In genomic region chr5:89471556-89471955, GRCh38 we compare ENCODE assay signal across 14 cellular contexts.
"Had no signal": no experiment of that assay in that cellular context is flagged by ENCODE, and none has a peak within 500 bp of the region (broad histone marks: within the 10 kb centered on the region; RNA-seq: fewer than 3 reads in every experiment).

No MANE protein-coding gene starts in this region.

- H3K4me1 Mint-ChIP-seq: activated CD4-positive, alpha-beta T cell treated with anti-CD3 and anti-CD28 coated beads, Interleukin-2, amount 10 ng/mL, durations not matched to agents 7 days and 5 days; activated naive CD4-positive, alpha-beta T cell treated with anti-CD3 and anti-CD28 coated beads, Interleukin-2, amount 50 U/mL, for 24 hours had no signal

- H3K4me3 Mint-ChIP-seq: activated CD4-positive, alpha-beta T cell treated with anti-CD3 and anti-CD28 coated beads, Interleukin-2, amount 10 ng/mL, durations not matched to agents 7 days and 5 days; activated naive CD4-positive, alpha-beta T cell treated with anti-CD3 and anti-CD28 coated beads, Interleukin-2, amount 50 U/mL, for 24 hours; endodermal cell; stimulated activated memory B cell treated with anti-CD40 and anti-IgM and Interleukin-4, amounts not matched to agents 10 μg/mL and 1 μg/mL and 100 μg/mL, for 72 hours had no signal

- DNase-seq: activated CD4-positive, alpha-beta T cell treated with anti-CD3 and anti-CD28 coated beads, Interleukin-2, amount 10 ng/mL, durations not matched to agents 7 days and 5 days; activated CD4-positive, CD25-positive, alpha-beta regulatory T cell; amygdala; endodermal cell; erythroblast; hippocampal formation; ovary; T-helper 2 cell; tibial artery; uterus had no signal

- H3K27me3 Mint-ChIP-seq: activated CD4-positive, alpha-beta T cell treated with anti-CD3 and anti-CD28 coated beads, Interleukin-2, amount 10 ng/mL, durations not matched to agents 7 days and 5 days; activated naive CD4-positive, alpha-beta T cell treated with anti-CD3 and anti-CD28 coated beads, Interleukin-2, amount 50 U/mL, for 24 hours; stimulated activated memory B cell treated with anti-CD40 and anti-IgM and Interleukin-4, amounts not matched to agents 10 μg/mL and 1 μg/mL and 100 μg/mL, for 72 hours had no signal

- H3K4me3 ChIP-seq: breast epithelium, ovary, skin epidermis, tibial artery, uterus had no signal

- H3K9me3 Mint-ChIP-seq: activated CD4-positive, alpha-beta T cell treated with anti-CD3 and anti-CD28 coated beads, Interleukin-2, amount 10 ng/mL, durations not matched to agents 7 days and 5 days; activated naive CD4-positive, alpha-beta T cell treated with anti-CD3 and anti-CD28 coated beads, Interleukin-2, amount 50 U/mL, for 24 hours; endodermal cell had no signal

- H3K36me3 Mint-ChIP-seq: activated naive CD4-positive, alpha-beta T cell treated with anti-CD3 and anti-CD28 coated beads, Interleukin-2, amount 50 U/mL, for 24 hours; stimulated activated memory B cell treated with anti-CD40 and anti-IgM and Interleukin-4, amounts not matched to agents 10 μg/mL and 1 μg/mL and 100 μg/mL, for 72 hours had no signal

- H3K27me3 ChIP-seq: breast epithelium, ovary, tibial artery, uterus had no signal

- H3K9me3 ChIP-seq: breast epithelium, ovary, tibial artery, uterus had no signal

- H3K27ac ChIP-seq: breast epithelium, ovary, skin epidermis, uterus had no signal

- H3K36me3 ChIP-seq: breast epithelium, ovary, tibial artery, uterus had no signal

- H3K27ac Mint-ChIP-seq: activated CD4-positive, alpha-beta T cell treated with anti-CD3 and anti-CD28 coated beads, Interleukin-2, amount 10 ng/mL, durations not matched to agents 7 days and 5 days; activated naive CD4-positive, alpha-beta T cell treated with anti-CD3 and anti-CD28 coated beads, Interleukin-2, amount 50 U/mL, for 24 hours; endodermal cell; stimulated activated memory B cell treated with anti-CD40 and anti-IgM and Interleukin-4, amounts not matched to agents 10 μg/mL and 1 μg/mL and 100 μg/mL, for 72 hours had no signal

- H3K4me1 ChIP-seq: breast epithelium, uterus had no signal
